In genomic region chr7:18530224-18531179, GRCh38 we compare ENCODE assay signal across 10 cellular contexts. TPM values are rescaled to one million over a fixed set of nuclear protein-coding genes. Genes with fewer than 3 reads are reported as not detected.
DNase-seq lines count a peak whose midpoint lies in the region; ATAC-seq and TF ChIP-seq lines count a peak whose summit lies in the region.
"Had no signal": no experiment of that assay in that cellular context is flagged by ENCODE, and none has a peak within 500 bp of the region (broad histone marks: within the 10 kb centered on the region; RNA-seq: fewer than 3 reads in every experiment).

No MANE protein-coding gene starts in this region.

- H3K9me3 ChIP-seq in BLaER1 (no peaks in the 10 kb centered on the region; the same call in 1 of the 2 replicates), OCI-LY3 (ENCODE audit: insufficient read depth, low read length) (no peaks in the 10 kb centered on the region), breast epithelium (no peaks in the 10 kb centered on the region)

- H4K20me1 ChIP-seq in BLaER1 (no peaks in the 10 kb centered on the region), OCI-LY3 (ENCODE audit: insufficient read depth, low read length) (no peaks in the 10 kb centered on the region)

- H3K27ac ChIP-seq in BLaER1 (peak overlapping the region; percentile 90), OCI-LY3 (ENCODE audit: low read length) (peak overlapping the region; percentile 96), breast epithelium (no peak overlapping the region)

- TF ChIP-seq CTCF in OCI-LY3 (IDR thresholded peaks at IDR 0.05; ENCODE audit: low read depth, low read length): no peak
- no peak for TF ChIP-seq CTCF in breast epithelium (IDR thresholded peaks at IDR 0.05)

- H3K9ac ChIP-seq in BLaER1 (peak overlapping the region; percentile 72), OCI-LY3 (ENCODE audit: low read length) (peak overlapping the region; percentile 66)

- H3K4me2 ChIP-seq in BLaER1 (peak overlapping the region; percentile 76), OCI-LY3 (ENCODE audit: low read length) (peak overlapping the region; percentile 55)

- H2AFZ ChIP-seq in OCI-LY3 (ENCODE audit: low read depth, low read length): no peak overlapping the region

- H3K4me1 ChIP-seq in BLaER1 (peaks cover 90% of the 10 kb centered on the region), OCI-LY3 (ENCODE audit: low read length) (peaks cover 95% of the 10 kb centered on the region), breast epithelium (no peaks in the 10 kb centered on the region)

- peak overlapping the region; percentile 47; the same call in 1 of the 2 replicates for H3K4me3 ChIP-seq in BLaER1
- peak overlapping the region; percentile 29 for H3K4me3 ChIP-seq in OCI-LY3 (ENCODE audit: low read length)
- H3K4me3 ChIP-seq in breast epithelium: no peak overlapping the region

- H3K36me3 ChIP-seq in BLaER1: peaks cover 7% of the 10 kb centered on the region; the same call in 1 of the 2 replicates
- H3K36me3 ChIP-seq in OCI-LY3 (replicated peaks; ENCODE audit: low read depth, low read length): peaks cover 4% of the 10 kb centered on the region
- no peaks in the 10 kb centered on the region for H3K36me3 ChIP-seq in breast epithelium

- no peak for TF ChIP-seq POLR2A in breast epithelium (IDR thresholded peaks at IDR 0.05)

- ATAC-seq in GM19395 (IDR thresholded peaks at IDR 0.05; ENCODE audit: unreplicated experiment): peak; percentile 75
- ATAC-seq in HG02943 (IDR thresholded peaks at IDR 0.05; ENCODE audit: low read depth, unreplicated experiment): peak; percentile 52

- DNase-seq in breast epithelium (ENCODE audit: low spot score in 2 of 2) (no peak), NCI-H1436 treated with DMSO at 0.1 percent for 48 hours (lab: John Stamatoyannopoulos, UW) (no peak), occipital lobe (lab: John Stamatoyannopoulos, UW) (no peak)
- no peak for DNase-seq in activated T-cell treated with anti-CD3 and anti-CD28 coated beads, Interleukin-2, amount 50 U/mL, for 1 hour
- DNase-seq: activated gamma-delta T cell; effector memory CD4-positive, alpha-beta T cell had no signal

- intact Hi-C loops in breast epithelium (cut with DNase I; ENCODE audit: low total_unique reads): no loop called here

- H3K27me3 ChIP-seq in BLaER1: no peaks in the 10 kb centered on the region
- no peaks in the 10 kb centered on the region for H3K27me3 ChIP-seq in OCI-LY3 (ENCODE audit: low read depth, low read length)
- H3K27me3 ChIP-seq in breast epithelium: no peaks in the 10 kb centered on the region

- H3K79me2 ChIP-seq in OCI-LY3 (ENCODE audit: low read length): peaks cover 18% of the 10 kb centered on the region

RNA-seq across cellular contexts. Expression of gene HDAC9, which starts 35.0 kb away (rescaled TPM):
- total RNA-seq in breast epithelium (10 to 100 TPM in 1 of 3 donors, 1 to 10 TPM in 2; 7.2 to 27.5 (median 7.3) TPM), occipital lobe (175 TPM)

Comparison
In these comparisons a context has a peak if more than half of its experiments do, and no peak if none do; other contexts are left out.
1. H3K27ac ChIP-seq: peak in BLaER1 (single experiment) and OCI-LY3 (single experiment); none in breast epithelium (0 of 2).
2. H3K4me3 ChIP-seq: peak in BLaER1 (single experiment) and OCI-LY3 (single experiment); none in breast epithelium (0 of 3).